In genomic region chr9:132214027-132214622, GRCh38 we compare ENCODE assay signal across 8 cellular contexts. TPM values are rescaled to one million over a fixed set of nuclear protein-coding genes. Genes with fewer than 3 reads are reported as not detected.
DNase-seq lines count a peak whose midpoint lies in the region; TF ChIP-seq lines count a peak whose summit lies in the region.

No MANE protein-coding gene starts in this region.

- H3K4me1 ChIP-seq in uterus = no peaks in the 10 kb centered on the region

- peak; percentile 65 for DNase-seq in BJ (ENCODE audit: low read depth)
- peak; percentile 87 for DNase-seq in NCI-H1694 treated with DMSO at 0.1 percent for 48 hours (lab: John Stamatoyannopoulos, UW)
- DNase-seq in caudate nucleus (lab: John Stamatoyannopoulos, UW) = peak in 58 of 61 donors; percentile 18 to 95 (median 62)
- peak; percentile 86 for DNase-seq in left kidney (ENCODE audit: low read depth, low spot score)
- peak; percentile 79 to 81 for DNase-seq in uterus
- no peak for DNase-seq in activated T-cell treated with anti-CD3 and anti-CD28 coated beads for 4 hours
- no peak for DNase-seq in GM19240 (ENCODE audit: insufficient read length, low spot score)
- DNase-seq in stimulated activated CD4-positive, alpha-beta T cell treated with anti-CD3 and anti-CD28 coated beads, Interleukin-4, amount 100 ng/mL, for 1 hour = no peak

- no peak for TF ChIP-seq POLR2A in uterus (IDR thresholded peaks at IDR 0.05)

- H3K9me3 ChIP-seq in uterus = no peaks in the 10 kb centered on the region

- no peaks in the 10 kb centered on the region for H3K36me3 ChIP-seq in BJ (ENCODE audit: control insufficient read depth, insufficient read depth, low read length)
- no peaks in the 10 kb centered on the region for H3K36me3 ChIP-seq in uterus

- peak overlapping the region; percentile 86 for H3K27ac ChIP-seq in caudate nucleus (ENCODE audit: low read depth, low read length)
- H3K27ac ChIP-seq in uterus = peak overlapping the region; percentile 41 to 63

- H3K4me3 ChIP-seq in BJ (ENCODE audit: low read depth, low read length) = no peak overlapping the region
- H3K4me3 ChIP-seq in uterus = no peak overlapping the region

- TF ChIP-seq CTCF in BJ (IDR thresholded peaks at IDR 0.05; ENCODE audit: insufficient read depth, low read depth, low read length) (no peak), uterus (IDR thresholded peaks at IDR 0.05) (no peak)

- POLR2A ChIA-PET in BJ (lab: Charles Lee) = interaction anchor here (0.6 kb wide), 1 partner anchor 11 kb away, joined by 3 read pairs; no protein-coding TSS in a partner anchor

- CTCF ChIA-PET in BJ (lab: Yijun Ruan, JAX) = interaction anchor here (0.6 to 4.5 kb wide), 4 partner anchors 9 to 23 kb away, joined by 3 to 16 read pairs (median 4); no protein-coding TSS in a partner anchor

- intact Hi-C loops in uterus (cut with DNase I; ENCODE audit: low total_unique reads) = no loop called here

- peaks cover 11% of the 10 kb centered on the region; the same call in 1 of the 2 replicates for H3K27me3 ChIP-seq in BJ (ENCODE audit: control insufficient read depth, insufficient read depth, low read length)
- no peaks in the 10 kb centered on the region for H3K27me3 ChIP-seq in uterus

RNA-seq across cellular contexts. Expression of gene NTNG2, which starts 52.3 kb away (rescaled TPM):
- polyA plus RNA-seq in BJ (2011; rRNA removed) = 0.44 and 0.74 TPM in 2 replicates
- polyA minus RNA-seq in BJ (2011; rRNA and poly(A)+ RNA removed) = 0.62 and 0.66 TPM in 2 replicates
- 1 to 10 TPM in 2 of 4 donors, not detected in 2; 1.4 to 4.4 TPM for total RNA-seq in uterus

Comparison
In these comparisons a context has a peak if more than half of its experiments do, and no peak if none do; other contexts are left out.
1. DNase-seq: peak in BJ (single experiment), NCI-H1694 treated with DMSO at 0.1 percent for 48 hours (single experiment), caudate nucleus (58 of 61), left kidney (single experiment) and uterus (2 of 2); none in activated T-cell treated with anti-CD3 and anti-CD28 coated beads for 4 hours (single experiment), GM19240 (single experiment) and stimulated activated CD4-positive, alpha-beta T cell treated with anti-CD3 and anti-CD28 coated beads, Interleukin-4, amount 100 ng/mL, for 1 hour (single experiment).